Comparison of ENCODE assay signal across 37 cellular contexts in genomic region chr4:128025319-128025718, GRCh38.
"Had no signal": no experiment of that assay in that cellular context is flagged by ENCODE, and none has a peak within 500 bp of the region (broad histone marks: within the 10 kb centered on the region; RNA-seq: fewer than 3 reads in every experiment).

No MANE protein-coding gene starts in this region.

- ATAC-seq: activated naive CD4-positive, alpha-beta T cell treated with anti-CD3 and anti-CD28 coated beads, Interleukin-2, amount 50 U/mL, for 72 hours; activated naive CD8-positive, alpha-beta T cell treated with anti-CD3 and anti-CD28 coated beads, Interleukin-2, amount 50 U/mL, for 24 hours; activated T-cell treated with anti-CD3 and anti-CD28 coated beads, Interleukin-2, amount 50 U/mL, for 4 hours; activated T-helper 17 cell treated with anti-CD3 and anti-CD28 coated beads, Interleukin-2, amount 50 U/mL, for 72 hours; body of pancreas had no signal

- H3K9me3 Mint-ChIP-seq: activated naive CD4-positive, alpha-beta T cell treated with anti-CD3 and anti-CD28 coated beads for 36 hours; activated naive CD4-positive, alpha-beta T cell treated with anti-CD3 and anti-CD28 coated beads, Interleukin-2, amount 10 ng/mL, durations not matched to agents 7 days and 5 days; activated naive CD4-positive, alpha-beta T cell treated with anti-CD3 and anti-CD28 coated beads, Interleukin-2, amount 50 U/mL, for 24 hours; activated naive CD4-positive, alpha-beta T cell treated with anti-CD3 and anti-CD28 coated beads, Interleukin-2, amount 50 U/mL, for 72 hours; activated naive CD8-positive, alpha-beta T cell treated with anti-CD3 and anti-CD28 coated beads for 36 hours; activated naive CD8-positive, alpha-beta T cell treated with anti-CD3 and anti-CD28 coated beads, Interleukin-2, amount 10 ng/mL, durations not matched to agents 7 days and 5 days; activated naive CD8-positive, alpha-beta T cell treated with anti-CD3 and anti-CD28 coated beads, Interleukin-2, amount 50 U/mL, for 24 hours; activated T-cell treated with anti-CD3 and anti-CD28 coated beads, Interleukin-2, amount 50 U/mL, for 24 hours; activated T-cell treated with anti-CD3 and anti-CD28 coated beads, Interleukin-2, amount 50 U/mL, for 4 hours; activated T-helper 1 cell treated with anti-CD3 and anti-CD28 coated beads, Interleukin-12 subunit alpha, Interleukin-12 subunit beta, Interleukin-2, Interleukin-4 antibody, amounts not matched to agents 30 ng/mL and 10 ng/mL and 1 ng/mL, durations not matched to agents 14 hours and 24 hours and 36 hours; activated T-helper 17 cell treated with anti-CD3 and anti-CD28 coated beads, Interleukin-2, amount 50 U/mL, for 72 hours; activated T-helper 2 cell treated with anti-CD3 and anti-CD28 coated beads, Interferon-gamma antibody, Interleukin-2, Interleukin-4, amounts not matched to agents 10 μg/mL and 5 μg/mL and 100 μg/mL, durations not matched to agents 14 hours and 24 hours and 36 hours; central memory CD8-positive, alpha-beta T cell had no signal

- H3K4me3 ChIP-seq: adrenal gland, ascending aorta, body of pancreas, breast epithelium, cardiac muscle cell had no signal

- H3K27ac Mint-ChIP-seq: activated naive CD4-positive, alpha-beta T cell treated with anti-CD3 and anti-CD28 coated beads for 36 hours; activated naive CD4-positive, alpha-beta T cell treated with anti-CD3 and anti-CD28 coated beads, Interleukin-2, amount 10 ng/mL, durations not matched to agents 7 days and 5 days; activated naive CD4-positive, alpha-beta T cell treated with anti-CD3 and anti-CD28 coated beads, Interleukin-2, amount 50 U/mL, for 24 hours; activated naive CD4-positive, alpha-beta T cell treated with anti-CD3 and anti-CD28 coated beads, Interleukin-2, amount 50 U/mL, for 72 hours; activated naive CD8-positive, alpha-beta T cell treated with anti-CD3 and anti-CD28 coated beads for 36 hours; activated naive CD8-positive, alpha-beta T cell treated with anti-CD3 and anti-CD28 coated beads, Interleukin-2, amount 10 ng/mL, durations not matched to agents 7 days and 5 days; activated naive CD8-positive, alpha-beta T cell treated with anti-CD3 and anti-CD28 coated beads, Interleukin-2, amount 50 U/mL, for 24 hours; activated T-cell treated with anti-CD3 and anti-CD28 coated beads, Interleukin-2, amount 50 U/mL, for 24 hours; activated T-helper 1 cell treated with anti-CD3 and anti-CD28 coated beads, Interleukin-12 subunit alpha, Interleukin-12 subunit beta, Interleukin-2, Interleukin-4 antibody, amounts not matched to agents 30 ng/mL and 10 ng/mL and 1 ng/mL, durations not matched to agents 14 hours and 24 hours and 36 hours; activated T-helper 17 cell treated with anti-CD3 and anti-CD28 coated beads, Interleukin-2, amount 50 U/mL, for 72 hours; activated T-helper 2 cell treated with anti-CD3 and anti-CD28 coated beads, Interferon-gamma antibody, Interleukin-2, Interleukin-4, amounts not matched to agents 10 μg/mL and 5 μg/mL and 100 μg/mL, durations not matched to agents 14 hours and 24 hours and 36 hours; brain had no signal

- DNase-seq: activated effector memory CD4-positive, alpha-beta T cell treated with anti-CD3 and anti-CD28 coated beads, Interleukin-2, amount 50 U/mL, for 16 hours; activated effector memory CD4-positive, alpha-beta T cell treated with Interleukin-2 at 50 U/mL for 16 hours; activated gamma-delta T cell; activated gamma-delta T cell treated with Interleukin-2 at 50 U/mL for 16 hours; activated naive CD4-positive, alpha-beta T cell; activated naive CD4-positive, alpha-beta T cell treated with anti-CD3 and anti-CD28 coated beads for 36 hours; activated naive CD4-positive, alpha-beta T cell treated with anti-CD3 and anti-CD28 coated beads, Interleukin-2, amount 10 ng/mL, durations not matched to agents 7 days and 5 days; activated naive CD4-positive, alpha-beta T cell treated with anti-CD3 and anti-CD28 coated beads, Interleukin-2, amount 50 U/mL, for 16 hours; activated naive CD4-positive, alpha-beta T cell treated with Interleukin-2 at 50 U/mL for 16 hours; activated naive CD8-positive, alpha-beta T cell treated with anti-CD3 and anti-CD28 coated beads for 36 hours; activated naive CD8-positive, alpha-beta T cell treated with anti-CD3 and anti-CD28 coated beads, Interleukin-2, amount 10 ng/mL, durations not matched to agents 7 days and 5 days; activated naive CD8-positive, alpha-beta T cell treated with anti-CD3 and anti-CD28 coated beads, Interleukin-2, amount 50 U/mL, for 24 hours; activated T-cell treated with anti-CD3 and anti-CD28 coated beads for 4 hours; activated T-cell treated with anti-CD3 and anti-CD28 coated beads, Interleukin-2, amount 50 U/mL, for 1 hour; activated T-cell treated with anti-CD3 and anti-CD28 coated beads, Interleukin-2, amount 50 U/mL, for 24 hours; activated T-cell treated with anti-CD3 and anti-CD28 coated beads, Interleukin-2, amount 50 U/mL, for 4 hours; adrenal gland; amniotic stem cell; amygdala; anterior cingulate cortex; aorta; body of pancreas; brain microvascular endothelial cell; caudate nucleus; central memory CD4-positive, alpha-beta T cell; cerebellar nuclear complex had no signal

- H3K4me1 ChIP-seq: adrenal gland, ascending aorta, body of pancreas, breast epithelium had no signal

- H3K4me1 Mint-ChIP-seq: activated naive CD4-positive, alpha-beta T cell treated with anti-CD3 and anti-CD28 coated beads, Interleukin-2, amount 10 ng/mL, durations not matched to agents 7 days and 5 days; activated naive CD4-positive, alpha-beta T cell treated with anti-CD3 and anti-CD28 coated beads, Interleukin-2, amount 50 U/mL, for 24 hours; activated naive CD8-positive, alpha-beta T cell treated with anti-CD3 and anti-CD28 coated beads for 36 hours; activated naive CD8-positive, alpha-beta T cell treated with anti-CD3 and anti-CD28 coated beads, Interleukin-2, amount 10 ng/mL, durations not matched to agents 7 days and 5 days; activated naive CD8-positive, alpha-beta T cell treated with anti-CD3 and anti-CD28 coated beads, Interleukin-2, amount 50 U/mL, for 24 hours; activated T-helper 17 cell treated with anti-CD3 and anti-CD28 coated beads, Interleukin-2, amount 50 U/mL, for 72 hours; brain; central memory CD8-positive, alpha-beta T cell had no signal

- H3K9me3 ChIP-seq: adrenal gland, ascending aorta, body of pancreas, breast epithelium had no signal

- H3K27me3 Mint-ChIP-seq: activated naive CD4-positive, alpha-beta T cell treated with anti-CD3 and anti-CD28 coated beads, Interleukin-2, amount 10 ng/mL, durations not matched to agents 7 days and 5 days; activated naive CD4-positive, alpha-beta T cell treated with anti-CD3 and anti-CD28 coated beads, Interleukin-2, amount 50 U/mL, for 24 hours; activated naive CD8-positive, alpha-beta T cell; activated naive CD8-positive, alpha-beta T cell treated with anti-CD3 and anti-CD28 coated beads for 36 hours; activated naive CD8-positive, alpha-beta T cell treated with anti-CD3 and anti-CD28 coated beads, Interleukin-2, amount 10 ng/mL, durations not matched to agents 7 days and 5 days; activated naive CD8-positive, alpha-beta T cell treated with anti-CD3 and anti-CD28 coated beads, Interleukin-2, amount 50 U/mL, for 24 hours; activated T-cell treated with anti-CD3 and anti-CD28 coated beads, Interleukin-2, amount 50 U/mL, for 24 hours; activated T-helper 17 cell treated with anti-CD3 and anti-CD28 coated beads, Interleukin-2, amount 50 U/mL, for 72 hours; brain; central memory CD8-positive, alpha-beta T cell had no signal

- H3K4me3 Mint-ChIP-seq: activated naive CD4-positive, alpha-beta T cell treated with anti-CD3 and anti-CD28 coated beads for 36 hours; activated naive CD4-positive, alpha-beta T cell treated with anti-CD3 and anti-CD28 coated beads, Interleukin-2, amount 10 ng/mL, durations not matched to agents 7 days and 5 days; activated naive CD4-positive, alpha-beta T cell treated with anti-CD3 and anti-CD28 coated beads, Interleukin-2, amount 50 U/mL, for 24 hours; activated naive CD8-positive, alpha-beta T cell; activated naive CD8-positive, alpha-beta T cell treated with anti-CD3 and anti-CD28 coated beads for 36 hours; activated naive CD8-positive, alpha-beta T cell treated with anti-CD3 and anti-CD28 coated beads, Interleukin-2, amount 10 ng/mL, durations not matched to agents 7 days and 5 days; activated naive CD8-positive, alpha-beta T cell treated with anti-CD3 and anti-CD28 coated beads, Interleukin-2, amount 50 U/mL, for 24 hours; activated T-cell treated with anti-CD3 and anti-CD28 coated beads, Interleukin-2, amount 50 U/mL, for 24 hours; activated T-cell treated with anti-CD3 and anti-CD28 coated beads, Interleukin-2, amount 50 U/mL, for 4 hours; activated T-helper 1 cell treated with anti-CD3 and anti-CD28 coated beads, Interleukin-12 subunit alpha, Interleukin-12 subunit beta, Interleukin-2, Interleukin-4 antibody, amounts not matched to agents 30 ng/mL and 10 ng/mL and 1 ng/mL, durations not matched to agents 14 hours and 24 hours and 36 hours; activated T-helper 17 cell treated with anti-CD3 and anti-CD28 coated beads, Interleukin-2, amount 50 U/mL, for 72 hours; brain; central memory CD8-positive, alpha-beta T cell had no signal

- H3K27me3 ChIP-seq: adrenal gland, ascending aorta, body of pancreas, brain microvascular endothelial cell, breast epithelium, cardiac muscle cell had no signal

- H3K27ac ChIP-seq: adrenal gland, ascending aorta, body of pancreas, brain microvascular endothelial cell, breast epithelium, cardiac muscle cell had no signal
